Comparison of ENCODE assay signal across 17 cellular contexts in genomic region chr2:8587251-8587791, GRCh38.
"Had no signal": no experiment of that assay in that cellular context is flagged by ENCODE, and none has a peak within 500 bp of the region (broad histone marks: within the 10 kb centered on the region; RNA-seq: fewer than 3 reads in every experiment).

No MANE protein-coding gene starts in this region.

- H3K9ac ChIP-seq: parathyroid adenoma had no signal

- H3K4me1 ChIP-seq: uterus had no signal

- ATAC-seq: left colon, SK-N-SH treated with all-trans-retinoic acid at 6 μM for 48 hours, WTC11 had no signal

- H3K4me3 Mint-ChIP-seq: activated naive CD8-positive, alpha-beta T cell; T-helper 1 cell treated with Interleukin-12 subunit alpha and Interleukin-12 subunit beta and Interleukin-4 antibody, amounts not matched to agents 30 μg/mL and 1 μg/mL, for 36 hours; WTC11 had no signal

- DNase-seq: activated CD8-positive, alpha-beta memory T cell treated with anti-CD3 and anti-CD28 coated beads, Interleukin-2, amount 50 U/mL, for 4 hours; activated gamma-delta T cell; activated T-cell treated with anti-CD3 and anti-CD28 coated beads, Interleukin-2, amount 50 U/mL, for 48 hours; brain microvascular endothelial cell; effector CD8-positive, alpha-beta T cell; left colon; mammary epithelial cell; SHP77 treated with DMSO at 0.1 percent for 48 hours; stimulated activated CD4-positive, alpha-beta T cell treated with anti-CD3 and anti-CD28 coated beads, Interleukin-12 subunit alpha, Interleukin-12 subunit beta, amount 100 ng/mL, for 4 hours; stimulated activated CD4-positive, alpha-beta T cell treated with anti-CD3 and anti-CD28 coated beads, Interleukin-2, amount 100 ng/mL, for 24 hours; thyroid gland had no signal

- H3K36me3 Mint-ChIP-seq: activated naive CD8-positive, alpha-beta T cell; WTC11 had no signal

- H3K27ac Mint-ChIP-seq: activated naive CD8-positive, alpha-beta T cell; WTC11 had no signal

- H3K36me3 ChIP-seq: brain microvascular endothelial cell, thyroid gland, uterus had no signal

- H3K27ac ChIP-seq: brain microvascular endothelial cell, parathyroid adenoma, uterus had no signal

- H3K27me3 ChIP-seq: thyroid gland, uterus had no signal

- H3K9me3 Mint-ChIP-seq: T-helper 1 cell treated with Interleukin-12 subunit alpha and Interleukin-12 subunit beta and Interleukin-4 antibody, amounts not matched to agents 30 μg/mL and 1 μg/mL, for 36 hours; WTC11 had no signal

- H3K4me3 ChIP-seq: thyroid gland, uterus had no signal
